14 cellular contexts compared by ENCODE assay signal in the genomic region with DNA sequence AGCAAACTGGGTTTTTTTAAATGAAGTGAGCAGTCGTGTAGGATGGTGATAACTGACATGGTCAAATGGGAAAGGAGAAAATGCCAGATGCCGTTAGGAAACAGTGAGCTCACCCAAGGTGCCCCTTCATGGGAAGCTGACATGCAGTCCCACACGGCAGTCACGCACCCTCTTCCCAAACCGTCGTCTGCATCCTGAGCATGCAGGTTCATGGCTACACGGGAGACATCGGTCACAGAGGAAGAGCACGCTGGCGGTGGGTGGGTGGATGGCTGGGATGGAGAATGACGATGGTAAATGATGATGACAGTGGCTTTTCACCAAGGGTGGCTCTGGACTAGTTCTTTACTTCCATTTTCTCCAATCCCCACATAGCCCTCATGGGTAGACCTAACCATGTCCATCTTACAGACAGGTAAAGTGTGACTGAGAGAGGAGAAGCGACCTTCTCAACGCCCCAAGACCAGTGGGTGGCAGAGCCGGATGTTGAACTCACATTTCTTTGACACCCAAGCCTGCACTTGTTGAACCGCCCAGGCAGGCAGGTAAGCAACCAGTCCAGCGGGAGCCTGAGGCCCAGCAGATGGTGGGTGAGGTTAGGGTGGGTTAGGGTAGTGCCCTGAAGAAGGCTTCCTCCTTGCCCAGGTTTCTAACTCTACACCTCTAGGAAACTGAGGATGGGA.
"Had no signal": no experiment of that assay in that cellular context is flagged by ENCODE, and none has a peak within 500 bp of the region (broad histone marks: within the 10 kb centered on the region; RNA-seq: fewer than 3 reads in every experiment).

No MANE protein-coding gene starts in this region.

- H3K27ac Mint-ChIP-seq: activated CD4-positive, alpha-beta T cell treated with anti-CD3 and anti-CD28 coated beads, Interleukin-2, amount 10 ng/mL, durations not matched to agents 7 days and 5 days; activated naive CD4-positive, alpha-beta T cell treated with anti-CD3 and anti-CD28 coated beads, Interleukin-2, amount 10 ng/mL, durations not matched to agents 7 days and 5 days; stimulated activated naive B cell treated with anti-CD40 and anti-IgM and Interleukin-4, amounts not matched to agents 10 μg/mL and 1 μg/mL and 100 μg/mL, for 72 hours; T-helper 17 cell had no signal

- ATAC-seq: stimulated activated naive B cell treated with anti-CD40 and anti-IgM and Interleukin-4, amounts not matched to agents 10 μg/mL and 1 μg/mL and 100 μg/mL, for 72 hours; T-helper 17 cell had no signal

- H3K9me3 Mint-ChIP-seq: activated CD4-positive, alpha-beta T cell treated with anti-CD3 and anti-CD28 coated beads, Interleukin-2, amount 10 ng/mL, durations not matched to agents 7 days and 5 days; activated naive CD4-positive, alpha-beta T cell treated with anti-CD3 and anti-CD28 coated beads, Interleukin-2, amount 10 ng/mL, durations not matched to agents 7 days and 5 days; stimulated activated naive B cell treated with anti-CD40 and anti-IgM and Interleukin-4, amounts not matched to agents 10 μg/mL and 1 μg/mL and 100 μg/mL, for 72 hours had no signal

- H3K4me1 Mint-ChIP-seq: activated CD4-positive, alpha-beta T cell treated with anti-CD3 and anti-CD28 coated beads, Interleukin-2, amount 10 ng/mL, durations not matched to agents 7 days and 5 days; activated naive CD4-positive, alpha-beta T cell treated with anti-CD3 and anti-CD28 coated beads, Interleukin-2, amount 10 ng/mL, durations not matched to agents 7 days and 5 days; stimulated activated naive B cell treated with anti-CD40 and anti-IgM and Interleukin-4, amounts not matched to agents 10 μg/mL and 1 μg/mL and 100 μg/mL, for 72 hours; T-helper 17 cell had no signal

- H3K36me3 ChIP-seq: adrenal gland had no signal

- H3K27me3 Mint-ChIP-seq: activated CD4-positive, alpha-beta T cell treated with anti-CD3 and anti-CD28 coated beads, Interleukin-2, amount 10 ng/mL, durations not matched to agents 7 days and 5 days had no signal

- H3K27me3 ChIP-seq: adrenal gland had no signal

- H3K9me3 ChIP-seq: adrenal gland had no signal

- H3K4me3 ChIP-seq: adrenal gland, coronary artery, lung had no signal

- H3K27ac ChIP-seq: adrenal gland had no signal

- DNase-seq: activated CD4-positive, alpha-beta T cell treated with anti-CD3 and anti-CD28 coated beads, Interleukin-2, amount 10 ng/mL, durations not matched to agents 7 days and 5 days; activated CD4-positive, CD25-positive, alpha-beta regulatory T cell; activated CD8-positive, alpha-beta memory T cell treated with anti-CD3 and anti-CD28 coated beads for 24 hours; activated naive CD4-positive, alpha-beta T cell treated with anti-CD3 and anti-CD28 coated beads, Interleukin-2, amount 10 ng/mL, durations not matched to agents 7 days and 5 days; central memory CD4-positive, alpha-beta T cell; effector CD4-positive, alpha-beta T cell; hypothalamus; retina; stimulated activated CD4-positive, alpha-beta T cell treated with anti-CD3 and anti-CD28 coated beads, Interleukin-2, amount 100 ng/mL, for 24 hours; stimulated activated naive B cell treated with anti-CD40 and anti-IgM and Interleukin-4, amounts not matched to agents 10 μg/mL and 1 μg/mL and 100 μg/mL, for 72 hours; T-helper 17 cell had no signal

- H3K4me3 Mint-ChIP-seq: activated CD4-positive, alpha-beta T cell treated with anti-CD3 and anti-CD28 coated beads, Interleukin-2, amount 10 ng/mL, durations not matched to agents 7 days and 5 days; activated naive CD4-positive, alpha-beta T cell treated with anti-CD3 and anti-CD28 coated beads, Interleukin-2, amount 10 ng/mL, durations not matched to agents 7 days and 5 days; stimulated activated naive B cell treated with anti-CD40 and anti-IgM and Interleukin-4, amounts not matched to agents 10 μg/mL and 1 μg/mL and 100 μg/mL, for 72 hours; T-helper 17 cell had no signal

- H3K36me3 Mint-ChIP-seq: activated naive CD4-positive, alpha-beta T cell treated with anti-CD3 and anti-CD28 coated beads, Interleukin-2, amount 10 ng/mL, durations not matched to agents 7 days and 5 days; stimulated activated naive B cell treated with anti-CD40 and anti-IgM and Interleukin-4, amounts not matched to agents 10 μg/mL and 1 μg/mL and 100 μg/mL, for 72 hours had no signal
